ENCODE assay signal across 17 cellular contexts in the genomic region with DNA sequence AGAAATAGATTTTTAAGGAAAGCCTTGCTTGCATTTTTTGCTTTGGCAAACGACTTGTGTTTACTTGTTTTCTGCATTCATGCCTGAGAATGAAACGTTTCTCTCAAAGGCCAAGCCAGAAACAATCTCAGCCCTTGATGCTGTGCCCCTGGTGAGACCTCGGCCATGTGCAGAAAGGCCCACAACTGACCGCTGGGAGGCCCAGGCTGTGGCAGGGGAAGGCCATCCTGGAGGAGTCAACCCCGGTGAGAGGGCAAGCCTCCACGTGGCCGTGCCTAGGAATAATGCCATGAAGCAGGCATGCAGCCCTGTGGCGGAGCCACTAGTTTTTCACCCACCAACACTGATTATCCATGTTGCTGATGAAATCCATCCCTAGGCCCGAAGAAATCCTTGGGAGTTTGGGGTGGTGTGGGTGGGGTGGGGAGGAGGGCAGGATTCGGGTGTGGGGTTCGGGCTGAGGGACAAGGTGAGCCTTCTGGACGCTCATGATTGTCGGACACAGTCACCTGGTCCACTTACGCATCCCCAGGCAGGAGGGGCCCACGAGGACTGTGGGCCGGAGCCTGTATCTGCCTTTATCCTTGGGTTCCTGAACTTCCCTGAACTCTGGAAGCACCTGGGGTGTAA.
"Had no signal": no experiment of that assay in that cellular context is flagged by ENCODE, and none has a peak within 500 bp of the region (broad histone marks: within the 10 kb centered on the region; RNA-seq: fewer than 3 reads in every experiment).

No MANE protein-coding gene starts in this region.

- DNase-seq: KBM-7, MV-4-11, NCI-H1048, NCI-H1105, NCI-H1417, NCI-H1436 treated with DMSO at 0.1 percent for 48 hours, NCI-H1694, NCI-H187 treated with DMSO at 0.1 percent for 48 hours, NCI-H2029 treated with DMSO at 0.1 percent for 48 hours, NCI-H2171 treated with DMSO at 0.1 percent for 48 hours, NCI-H345, NCI-H446 treated with DMSO at 0.1 percent for 48 hours, NCI-H510A treated with DMSO at 0.1 percent for 48 hours, NCI-H526, PC-3, SHP77 had no signal

- H3K27ac ChIP-seq: RWPE1 had no signal
